In genomic region chr6:108874470-108875160, GRCh38 we compare ENCODE assay signal across 8 cellular contexts. TPM values are rescaled to one million over a fixed set of nuclear protein-coding genes. Genes with fewer than 3 reads are reported as not detected.
DNase-seq lines count a peak whose midpoint lies in the region; ATAC-seq and TF ChIP-seq lines count a peak whose summit lies in the region.

No MANE protein-coding gene starts in this region.

- peak overlapping the region; percentile 95 to 98 (median 97) for H3K27ac Mint-ChIP-seq in CD4-positive, CD25-positive, alpha-beta regulatory T cell

- peaks cover 0 to 6% (median 3%) of the 10 kb centered on the region in 7 donors for H3K9me3 Mint-ChIP-seq in CD4-positive, CD25-positive, alpha-beta regulatory T cell

- peaks cover 39 to 72% (median 54%) of the 10 kb centered on the region in 4 donors for H3K4me1 Mint-ChIP-seq in CD4-positive, CD25-positive, alpha-beta regulatory T cell

- H3K4me3 Mint-ChIP-seq in CD4-positive, CD25-positive, alpha-beta regulatory T cell, result peak overlapping the region; percentile 63 to 87 (median 84)

- no peak for TF ChIP-seq CTCF in HL-60 (IDR thresholded peaks at IDR 0.05; ENCODE audit: insufficient read depth, low read length)

- peak in 2 of 3 donors; percentile 55 to 86 for DNase-seq in CD4-positive, CD25-positive, alpha-beta regulatory T cell
- peak; percentile 70 to 75 for DNase-seq in HL-60 (ENCODE audit: low read depth in 1 of 2, low spot score in 1 of 2)
- peak; percentile 16 for DNase-seq in activated effector memory CD4-positive, alpha-beta T cell treated with Interleukin-2 at 50 U/mL for 16 hours
- peak; percentile 26 for DNase-seq in myocyte (ENCODE audit: low read depth)
- no peak for DNase-seq in kidney tubule cell (ENCODE audit: low spot score)
- DNase-seq in NCI-H526 (lab: John Stamatoyannopoulos, UW), result no peak
- no peak for DNase-seq in DMS79 treated with DMSO at 0.1 percent for 48 hours (lab: John Stamatoyannopoulos, UW)

- H3K4me1 ChIP-seq in CD4-positive, CD25-positive, alpha-beta regulatory T cell (ENCODE audit: control insufficient read depth, insufficient read depth, low read length, poor library complexity, severe bottlenecking), result peaks cover 51% of the 10 kb centered on the region

- H3K36me3 ChIP-seq in CD4-positive, CD25-positive, alpha-beta regulatory T cell (ENCODE audit: control insufficient read depth, insufficient read depth, low read length), result no peaks in the 10 kb centered on the region

- no peaks in the 10 kb centered on the region for H3K9me3 ChIP-seq in CD4-positive, CD25-positive, alpha-beta regulatory T cell (ENCODE audit: control insufficient read depth in 2 of 2, low read length in 2 of 2)

- no peaks in the 10 kb centered on the region for H3K27me3 Mint-ChIP-seq in CD4-positive, CD25-positive, alpha-beta regulatory T cell

- H3K4me3 ChIP-seq in CD4-positive, CD25-positive, alpha-beta regulatory T cell (ENCODE audit: low read depth, low read length), result peak overlapping the region; percentile 70
- H3K4me3 ChIP-seq in HL-60 (replicated peaks; ENCODE audit: insufficient read depth, low read length), result no peak overlapping the region

- H3K27me3 ChIP-seq in CD4-positive, CD25-positive, alpha-beta regulatory T cell (ENCODE audit: control insufficient read depth, insufficient read depth, low read length), result no peaks in the 10 kb centered on the region
- no peaks in the 10 kb centered on the region for H3K27me3 ChIP-seq in HL-60 (ENCODE audit: insufficient read depth, poor library complexity, severe bottlenecking)

- H3K36me3 Mint-ChIP-seq in CD4-positive, CD25-positive, alpha-beta regulatory T cell, result peaks cover 55% of the 10 kb centered on the region

- peak overlapping the region; percentile 82 for H3K27ac ChIP-seq in CD4-positive, CD25-positive, alpha-beta regulatory T cell (ENCODE audit: insufficient read depth, low read length, poor library complexity, severe bottlenecking)
- peak overlapping the region; percentile 54 for H3K27ac ChIP-seq in HL-60 (replicated peaks)

- ATAC-seq in CD4-positive, CD25-positive, alpha-beta regulatory T cell (ENCODE audit: low read depth in 2 of 2), result peak; percentile 65 to 67
- ATAC-seq in GM21360 (IDR thresholded peaks at IDR 0.05; ENCODE audit: unreplicated experiment), result peak; percentile 92

RNA-seq across cellular contexts. Expression of gene ARMC2, which starts 26.4 kb away (rescaled TPM):
- 12.5 TPM for total RNA-seq in CD4-positive, CD25-positive, alpha-beta regulatory T cell
- polyA plus RNA-seq in CD4-positive, CD25-positive, alpha-beta regulatory T cell, result 1 to 10 TPM; 3.5 to 8.4 (median 6.5) TPM
- total RNA-seq in myocyte, result 2.3 and 2.9 TPM in 2 replicates
- polyA plus RNA-seq in myocyte (2012), result 4.4 TPM

Comparison
In these comparisons a context has a peak if more than half of its experiments do, and no peak if none do; other contexts are left out.
1. DNase-seq: peak in CD4-positive, CD25-positive, alpha-beta regulatory T cell (2 of 3), HL-60 (2 of 2), activated effector memory CD4-positive, alpha-beta T cell treated with Interleukin-2 at 50 U/mL for 16 hours (single experiment) and myocyte (single experiment); none in kidney tubule cell (single experiment), NCI-H526 (0 of 2) and DMS79 treated with DMSO at 0.1 percent for 48 hours (single experiment).